Comparison of ENCODE assay signal across 20 cellular contexts in the genomic region with DNA sequence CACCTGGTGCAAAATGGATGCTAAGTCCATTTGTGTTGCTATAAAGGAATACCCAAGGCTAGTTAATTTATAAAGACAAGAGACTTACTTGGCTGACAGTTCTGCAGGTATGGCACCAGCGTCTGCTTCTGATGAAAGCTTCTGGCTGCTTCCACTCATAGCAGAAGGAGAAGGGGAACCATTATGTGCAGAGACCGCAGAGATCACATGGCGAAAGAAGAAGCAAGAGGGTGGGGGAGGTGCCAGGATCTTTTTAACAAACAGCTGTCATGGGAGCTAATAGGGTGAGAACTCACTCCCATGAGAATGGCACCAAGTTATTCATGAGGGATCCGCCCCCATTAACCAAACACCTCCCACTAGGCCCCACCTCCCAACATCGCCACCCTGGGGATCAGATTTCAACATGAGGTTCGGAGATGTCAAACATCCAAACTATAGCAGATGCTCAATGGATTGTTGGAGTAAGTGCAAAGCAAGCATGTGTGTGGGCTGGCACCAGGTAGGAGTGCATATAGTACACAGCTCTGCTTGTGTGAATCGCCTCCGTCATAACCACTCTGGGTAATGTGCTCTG.
DNase-seq lines count a peak whose midpoint lies in the region; ATAC-seq, FAIRE-seq and TF ChIP-seq lines count a peak whose summit lies in the region.
"Had no signal": no experiment of that assay in that cellular context is flagged by ENCODE, and none has a peak within 500 bp of the region (broad histone marks: within the 10 kb centered on the region; RNA-seq: fewer than 3 reads in every experiment).

No MANE protein-coding gene starts in this region.

- TF ChIP-seq CTCF in GM12878 (IDR thresholded peaks at IDR 0.05 in 2 of 3, conservative IDR thresholded peaks at IDR 0.05 in 1 of 3; ENCODE audit: control insufficient read depth in 2 of 3, extremely low read depth in 1 of 3, insufficient read depth in 1 of 3, low read depth in 3 of 3, low read length in 3 of 3) (no peak), smooth muscle cell (IDR thresholded peaks at IDR 0.05; ENCODE audit: borderline replicate concordance, insufficient read depth, poor library complexity, severe bottlenecking) (no peak)

- TF ChIP-seq EP300 in GM12878 (IDR thresholded peaks at IDR 0.05; ENCODE audit: borderline replicate concordance in 1 of 2, control insufficient read depth in 1 of 2, low read depth in 2 of 2, low read length in 2 of 2), result no peak

- POLR2A ChIA-PET in GM12878 (lab: Charles Lee), result no interaction called here

- no peaks in the 10 kb centered on the region for H3K36me3 ChIP-seq in GM12878 (ENCODE audit: control insufficient read depth in 2 of 2, insufficient read depth in 2 of 2, low read length in 1 of 2)
- H3K36me3 ChIP-seq in smooth muscle cell (ENCODE audit: low read depth), result no peaks in the 10 kb centered on the region
- H3K36me3 ChIP-seq: breast epithelium, lower lobe of right lung, right lobe of liver, stomach had no signal

- 40% methylated on average over 8 of the region's 8 CpGs for WGBS in GM12878 (ENCODE audit: insufficient coverage, insufficient replicate concordance, low lambda C conversion rate, missing lambda C conversion rate)
- 90% methylated on average over 8 of the region's 8 CpGs for WGBS in smooth muscle cell (ENCODE audit: low lambda C conversion rate)

- SMC1A ChIA-PET in GM12878 (lab: Charles Lee; ENCODE audit: uncharacterized antibody, unreplicated experiment), result interaction anchor here (0.7 kb wide), 1 partner anchor 1187 kb away, joined by 4 read pairs; no protein-coding TSS in a partner anchor

- H3K4me3 ChIP-seq in GM12878 (no peak overlapping the region), smooth muscle cell (no peak overlapping the region)
- H3K4me3 ChIP-seq: breast epithelium, lower lobe of right lung, right lobe of liver, stomach had no signal

- no peak for TF ChIP-seq RAD21 in GM12878 (IDR thresholded peaks at IDR 0.05; ENCODE audit: insufficient read depth, low read depth, low read length)

- no peak overlapping the region for H3K4me2 ChIP-seq in GM12878 (ENCODE audit: control insufficient read depth, insufficient read depth)
- H3K4me2 ChIP-seq in smooth muscle cell, result no peak overlapping the region

- H3K9me3 ChIP-seq in GM12878 (replicated peaks; ENCODE audit: control insufficient read depth, insufficient read depth, low read length), result no peaks in the 10 kb centered on the region
- H3K9me3 ChIP-seq in smooth muscle cell (replicated peaks; ENCODE audit: low read depth), result no peaks in the 10 kb centered on the region
- H3K9me3 ChIP-seq: breast epithelium, lower lobe of right lung, right lobe of liver, stomach had no signal

- peaks cover 9% of the 10 kb centered on the region for H3F3A ChIP-seq in smooth muscle cell (ENCODE audit: low read depth)

- in situ Hi-C loops in GM12878 (cut with MboI), result no loop called here

- no peak overlapping the region for H3K9ac ChIP-seq in GM12878 (ENCODE audit: control insufficient read depth, insufficient read depth, low read length)
- no peak overlapping the region for H3K9ac ChIP-seq in smooth muscle cell (ENCODE audit: low read depth)

- peak; percentile 92 to 96 for DNase-seq in NCI-H524 (lab: John Stamatoyannopoulos, UW)
- DNase-seq in GM12878 (ENCODE audit: low read depth, low spot score), result no peak
- no peak for DNase-seq in stimulated activated CD4-positive, alpha-beta T cell treated with anti-CD3 and anti-CD28 coated beads, Interleukin-4, amount 100 ng/mL, for 24 hours
- no peak for DNase-seq in smooth muscle cell (lab: John Stamatoyannopoulos, UW; ENCODE audit: unreplicated experiment)
- DNase-seq: ACHN; activated CD8-positive, alpha-beta memory T cell treated with anti-CD3 and anti-CD28 coated beads, Interleukin-2, amount 10 ng/mL, durations not matched to agents 7 days and 5 days; CD4-positive, CD25-positive, alpha-beta regulatory T cell; HCEC 1CT; lower lobe of right lung; NCI-H1092; right lobe of liver; stomach; T-helper 9 cell had no signal

- RAD21 ChIA-PET in GM12878 (lab: Charles Lee; ENCODE audit: unreplicated experiment), result interaction anchor here (1.7 kb wide), 1 partner anchor 10 kb away, joined by 3 read pairs; no protein-coding TSS in a partner anchor

- BruUV-seq in GM12878 (replicated peaks; lab: Mats Ljungman, UMichigan), result no TSS peak

- ATAC-seq in GM18511 (IDR thresholded peaks at IDR 0.05; ENCODE audit: unreplicated experiment) (peak; percentile 45), HG03520 (IDR thresholded peaks at IDR 0.05; ENCODE audit: unreplicated experiment) (peak; percentile 56), GM12878 (no peak; the same call in 1 of the 3 replicates), GM19467 (IDR thresholded peaks at IDR 0.05; ENCODE audit: unreplicated experiment) (no peak), GM18858 (IDR thresholded peaks at IDR 0.05; ENCODE audit: unreplicated experiment) (no peak)
- ATAC-seq: activated CD8-positive, alpha-beta memory T cell treated with anti-CD3 and anti-CD28 coated beads, Interleukin-2, amount 10 ng/mL, durations not matched to agents 7 days and 5 days; activated T-helper 17 cell treated with anti-CD3 and anti-CD28 coated beads, Interleukin-2, amount 50 U/mL, for 72 hours; lower lobe of right lung; Panc1; right lobe of liver had no signal

- H3K79me2 ChIP-seq in GM12878 (ENCODE audit: control insufficient read depth, insufficient read depth, low read length) (no peaks in the 10 kb centered on the region), smooth muscle cell (ENCODE audit: low read depth) (no peaks in the 10 kb centered on the region)

- no peak for FAIRE-seq in GM12878 (lab: Jason Lieb, UNC)

- no peaks in the 10 kb centered on the region for H4K20me1 ChIP-seq in GM12878 (ENCODE audit: control insufficient read depth, insufficient read depth)
- H4K20me1 ChIP-seq in smooth muscle cell (ENCODE audit: low read depth), result no peaks in the 10 kb centered on the region

- TF ChIP-seq POLR2A in GM12878 (IDR thresholded peaks at IDR 0.05; ENCODE audit: low read depth, low read length), result no peak

- H3K4me1 ChIP-seq in GM12878 (ENCODE audit: control insufficient read depth, insufficient read depth, low read length) (no peaks in the 10 kb centered on the region), smooth muscle cell (ENCODE audit: low read depth) (no peaks in the 10 kb centered on the region)
- H3K4me1 ChIP-seq: breast epithelium, lower lobe of right lung, right lobe of liver, stomach had no signal

- H3K27me3 ChIP-seq in GM12878 (replicated peaks in 1 of 2; ENCODE audit: control insufficient read depth in 2 of 2, insufficient read depth in 2 of 2, low read length in 1 of 2) (no peaks in the 10 kb centered on the region; a peak in 1 of 4 replicates), smooth muscle cell (ENCODE audit: low read depth) (no peaks in the 10 kb centered on the region)
- H3K27me3 ChIP-seq: breast epithelium, right lobe of liver, stomach had no signal

- CTCF ChIA-PET in GM12878 (lab: Yijun Ruan, JAX), result no interaction called here

- no peak overlapping the region for H3K27ac ChIP-seq in GM12878 (ENCODE audit: control insufficient read depth, insufficient read depth)
- H3K27ac ChIP-seq in smooth muscle cell (ENCODE audit: low read depth), result no peak overlapping the region
- H3K27ac ChIP-seq: breast epithelium, lower lobe of right lung, right lobe of liver, stomach had no signal

- intact Hi-C loops in GM12878 (cut with micrococcal nuclease; ENCODE audit: unreplicated experiment), result no loop called here

- no peak overlapping the region for H2AFZ ChIP-seq in GM12878 (ENCODE audit: control insufficient read depth, low read depth, low read length)
- H2AFZ ChIP-seq in smooth muscle cell (ENCODE audit: low read depth), result no peak overlapping the region

TF ChIP-seq in GM12878, 131 proteins besides CTCF, POLR2A, EP300 and RAD21:
- no peak for TF ChIP-seq MTA3 (IDR thresholded peaks at IDR 0.05; ENCODE audit: borderline replicate concordance, low read length)
- peak; percentile 50; the same call in 1 of the 2 replicates for TF ChIP-seq RUNX3 (IDR thresholded peaks at IDR 0.05; ENCODE audit: low read length)
- TF ChIP-seq EED (IDR thresholded peaks at IDR 0.05; ENCODE audit: low read depth), result no peak

Comparison
In these comparisons a context has a peak if more than half of its experiments do, and no peak if none do; other contexts are left out.
1. ATAC-seq: peak in GM18511 (single experiment) and HG03520 (single experiment); none in GM12878 (single experiment), GM19467 (single experiment) and GM18858 (single experiment).
2. DNase-seq: peak in NCI-H524 (2 of 2); none in GM12878 (single experiment), stimulated activated CD4-positive, alpha-beta T cell treated with anti-CD3 and anti-CD28 coated beads, Interleukin-4, amount 100 ng/mL, for 24 hours (single experiment) and smooth muscle cell (single experiment).